In genomic region chr2:176127769-176128072, GRCh38 we compare ENCODE assay signal across 1 cellular context.
TF ChIP-seq lines count a peak whose summit lies in the region.

No MANE protein-coding gene starts in this region.

TF ChIP-seq in endothelial cell of umbilical vein, 7 proteins besides CTCF, POLR2A, EP300 and RAD21:
- TF ChIP-seq MAX (IDR thresholded peaks at IDR 0.05; ENCODE audit: insufficient read depth, insufficient read length) (no peak), GATA2 (IDR thresholded peaks at IDR 0.05; ENCODE audit: insufficient read depth, insufficient read length, low read depth, low read length) (no peak), MYC (IDR thresholded peaks at IDR 0.05; ENCODE audit: low read depth, low read length) (no peak), POLR2AphosphoS5 (IDR thresholded peaks at IDR 0.05; ENCODE audit: insufficient read depth, low read depth, low read length) (no peak), JUN (IDR thresholded peaks at IDR 0.05; ENCODE audit: borderline replicate concordance, insufficient read depth, insufficient read length, low read depth) (no peak)
